ENCODE assay signal across 1 cellular context in the genomic region with DNA sequence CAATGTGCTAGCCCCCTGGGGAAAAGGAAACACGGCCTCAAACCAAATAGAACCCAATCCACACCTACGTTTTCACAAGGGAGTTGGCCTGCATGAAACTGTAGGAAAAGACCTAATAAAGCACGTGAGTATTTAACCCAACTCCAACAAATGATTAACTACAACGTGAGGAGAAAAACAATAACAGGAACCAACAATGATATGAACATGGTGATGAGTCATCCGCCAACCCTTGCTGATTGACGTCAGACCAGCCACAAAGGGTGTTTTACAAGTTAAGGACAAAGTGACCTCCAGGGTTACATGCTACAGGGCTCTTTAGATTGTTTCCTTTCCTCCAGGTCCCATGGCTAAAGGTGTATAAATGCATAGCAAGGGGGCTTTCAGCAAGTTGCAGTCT.
TF ChIP-seq lines count a peak whose summit lies in the region.

No MANE protein-coding gene starts in this region.

TF ChIP-seq in K562, 482 proteins besides CTCF, POLR2A, EP300 and RAD21 (continued from another document):
- no peak for TF ChIP-seq TCF7 (IDR thresholded peaks at IDR 0.05; ENCODE audit: borderline replicate concordance)
- TF ChIP-seq, protein P1, sequence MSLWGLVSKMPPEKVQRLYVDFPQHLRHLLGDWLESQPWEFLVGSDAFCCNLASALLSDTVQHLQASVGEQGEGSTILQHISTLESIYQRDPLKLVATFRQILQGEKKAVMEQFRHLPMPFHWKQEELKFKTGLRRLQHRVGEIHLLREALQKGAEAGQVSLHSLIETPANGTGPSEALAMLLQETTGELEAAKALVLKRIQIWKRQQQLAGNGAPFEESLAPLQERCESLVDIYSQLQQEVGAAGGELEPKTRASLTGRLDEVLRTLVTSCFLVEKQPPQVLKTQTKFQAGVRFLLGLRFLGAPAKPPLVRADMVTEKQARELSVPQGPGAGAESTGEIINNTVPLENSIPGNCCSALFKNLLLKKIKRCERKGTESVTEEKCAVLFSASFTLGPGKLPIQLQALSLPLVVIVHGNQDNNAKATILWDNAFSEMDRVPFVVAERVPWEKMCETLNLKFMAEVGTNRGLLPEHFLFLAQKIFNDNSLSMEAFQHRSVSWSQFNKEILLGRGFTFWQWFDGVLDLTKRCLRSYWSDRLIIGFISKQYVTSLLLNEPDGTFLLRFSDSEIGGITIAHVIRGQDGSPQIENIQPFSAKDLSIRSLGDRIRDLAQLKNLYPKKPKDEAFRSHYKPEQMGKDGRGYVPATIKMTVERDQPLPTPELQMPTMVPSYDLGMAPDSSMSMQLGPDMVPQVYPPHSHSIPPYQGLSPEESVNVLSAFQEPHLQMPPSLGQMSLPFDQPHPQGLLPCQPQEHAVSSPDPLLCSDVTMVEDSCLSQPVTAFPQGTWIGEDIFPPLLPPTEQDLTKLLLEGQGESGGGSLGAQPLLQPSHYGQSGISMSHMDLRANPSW (CRISPR knock-in tag; IDR thresholded peaks at IDR 0.05): no peak
- TF ChIP-seq JUND (IDR thresholded peaks at IDR 0.05; ENCODE audit: borderline replicate concordance, low read depth, low read length): peak; percentile 96
- peak; percentile 97 for TF ChIP-seq JUND (tag; IDR thresholded peaks at IDR 0.05; ENCODE audit: borderline replicate concordance, low read depth, low read length)
- TF ChIP-seq, protein P2, sequence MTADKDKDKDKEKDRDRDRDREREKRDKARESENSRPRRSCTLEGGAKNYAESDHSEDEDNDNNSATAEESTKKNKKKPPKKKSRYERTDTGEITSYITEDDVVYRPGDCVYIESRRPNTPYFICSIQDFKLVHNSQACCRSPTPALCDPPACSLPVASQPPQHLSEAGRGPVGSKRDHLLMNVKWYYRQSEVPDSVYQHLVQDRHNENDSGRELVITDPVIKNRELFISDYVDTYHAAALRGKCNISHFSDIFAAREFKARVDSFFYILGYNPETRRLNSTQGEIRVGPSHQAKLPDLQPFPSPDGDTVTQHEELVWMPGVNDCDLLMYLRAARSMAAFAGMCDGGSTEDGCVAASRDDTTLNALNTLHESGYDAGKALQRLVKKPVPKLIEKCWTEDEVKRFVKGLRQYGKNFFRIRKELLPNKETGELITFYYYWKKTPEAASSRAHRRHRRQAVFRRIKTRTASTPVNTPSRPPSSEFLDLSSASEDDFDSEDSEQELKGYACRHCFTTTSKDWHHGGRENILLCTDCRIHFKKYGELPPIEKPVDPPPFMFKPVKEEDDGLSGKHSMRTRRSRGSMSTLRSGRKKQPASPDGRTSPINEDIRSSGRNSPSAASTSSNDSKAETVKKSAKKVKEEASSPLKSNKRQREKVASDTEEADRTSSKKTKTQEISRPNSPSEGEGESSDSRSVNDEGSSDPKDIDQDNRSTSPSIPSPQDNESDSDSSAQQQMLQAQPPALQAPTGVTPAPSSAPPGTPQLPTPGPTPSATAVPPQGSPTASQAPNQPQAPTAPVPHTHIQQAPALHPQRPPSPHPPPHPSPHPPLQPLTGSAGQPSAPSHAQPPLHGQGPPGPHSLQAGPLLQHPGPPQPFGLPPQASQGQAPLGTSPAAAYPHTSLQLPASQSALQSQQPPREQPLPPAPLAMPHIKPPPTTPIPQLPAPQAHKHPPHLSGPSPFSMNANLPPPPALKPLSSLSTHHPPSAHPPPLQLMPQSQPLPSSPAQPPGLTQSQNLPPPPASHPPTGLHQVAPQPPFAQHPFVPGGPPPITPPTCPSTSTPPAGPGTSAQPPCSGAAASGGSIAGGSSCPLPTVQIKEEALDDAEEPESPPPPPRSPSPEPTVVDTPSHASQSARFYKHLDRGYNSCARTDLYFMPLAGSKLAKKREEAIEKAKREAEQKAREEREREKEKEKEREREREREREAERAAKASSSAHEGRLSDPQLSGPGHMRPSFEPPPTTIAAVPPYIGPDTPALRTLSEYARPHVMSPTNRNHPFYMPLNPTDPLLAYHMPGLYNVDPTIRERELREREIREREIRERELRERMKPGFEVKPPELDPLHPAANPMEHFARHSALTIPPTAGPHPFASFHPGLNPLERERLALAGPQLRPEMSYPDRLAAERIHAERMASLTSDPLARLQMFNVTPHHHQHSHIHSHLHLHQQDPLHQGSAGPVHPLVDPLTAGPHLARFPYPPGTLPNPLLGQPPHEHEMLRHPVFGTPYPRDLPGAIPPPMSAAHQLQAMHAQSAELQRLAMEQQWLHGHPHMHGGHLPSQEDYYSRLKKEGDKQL (CRISPR knock-in tag; IDR thresholded peaks at IDR 0.05; ENCODE audit: borderline replicate concordance): no peak
- peak; percentile 67 for TF ChIP-seq BHLHE40 (IDR thresholded peaks at IDR 0.05; ENCODE audit: low read length)
- TF ChIP-seq SMARCA4 (IDR thresholded peaks at IDR 0.05): peak; percentile 68
- no peak for TF ChIP-seq ZNF232 (CRISPR knock-in tag; IDR thresholded peaks at IDR 0.05)
- no peak for TF ChIP-seq MECOM (CRISPR knock-in tag; IDR thresholded peaks at IDR 0.05)
- TF ChIP-seq CREM (IDR thresholded peaks at IDR 0.05; ENCODE audit: low read depth): peak; percentile 84
- no peak for TF ChIP-seq PTTG1 (tag; IDR thresholded peaks at IDR 0.05; ENCODE audit: low read depth)
- TF ChIP-seq, protein P3, sequence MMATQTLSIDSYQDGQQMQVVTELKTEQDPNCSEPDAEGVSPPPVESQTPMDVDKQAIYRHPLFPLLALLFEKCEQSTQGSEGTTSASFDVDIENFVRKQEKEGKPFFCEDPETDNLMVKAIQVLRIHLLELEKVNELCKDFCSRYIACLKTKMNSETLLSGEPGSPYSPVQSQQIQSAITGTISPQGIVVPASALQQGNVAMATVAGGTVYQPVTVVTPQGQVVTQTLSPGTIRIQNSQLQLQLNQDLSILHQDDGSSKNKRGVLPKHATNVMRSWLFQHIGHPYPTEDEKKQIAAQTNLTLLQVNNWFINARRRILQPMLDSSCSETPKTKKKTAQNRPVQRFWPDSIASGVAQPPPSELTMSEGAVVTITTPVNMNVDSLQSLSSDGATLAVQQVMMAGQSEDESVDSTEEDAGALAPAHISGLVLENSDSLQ (IDR thresholded peaks at IDR 0.05): peak; percentile 75
- TF ChIP-seq TAF1 (IDR thresholded peaks at IDR 0.05; ENCODE audit: control insufficient read depth, extremely low read depth, insufficient read depth, low read length, severe bottlenecking): no peak
- TF ChIP-seq MAFG (tag; conservative IDR thresholded peaks at IDR 0.05): peak; percentile 52; the same call in 1 of the 2 replicates
- no peak for TF ChIP-seq ZNF408 (CRISPR knock-in tag; IDR thresholded peaks at IDR 0.05; ENCODE audit: low read depth)
- TF ChIP-seq SIX5 (IDR thresholded peaks at IDR 0.05; ENCODE audit: borderline replicate concordance in 1 of 2, insufficient read depth in 1 of 2, low read depth in 1 of 2, low read length in 2 of 2): no peak
- TF ChIP-seq, protein P4, sequence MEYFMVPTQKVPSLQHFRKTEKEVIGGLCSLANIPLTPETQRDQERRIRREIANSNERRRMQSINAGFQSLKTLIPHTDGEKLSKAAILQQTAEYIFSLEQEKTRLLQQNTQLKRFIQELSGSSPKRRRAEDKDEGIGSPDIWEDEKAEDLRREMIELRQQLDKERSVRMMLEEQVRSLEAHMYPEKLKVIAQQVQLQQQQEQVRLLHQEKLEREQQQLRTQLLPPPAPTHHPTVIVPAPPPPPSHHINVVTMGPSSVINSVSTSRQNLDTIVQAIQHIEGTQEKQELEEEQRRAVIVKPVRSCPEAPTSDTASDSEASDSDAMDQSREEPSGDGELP (CRISPR knock-in tag; IDR thresholded peaks at IDR 0.05; ENCODE audit: borderline replicate concordance): no peak
- no peak for TF ChIP-seq KLF6 (CRISPR knock-in tag; IDR thresholded peaks at IDR 0.05; ENCODE audit: borderline replicate concordance)
- no peak for TF ChIP-seq PCBP2 (IDR thresholded peaks at IDR 0.05; ENCODE audit: low read depth, low read length, poor library complexity, severe bottlenecking)
- TF ChIP-seq PRPF4 (IDR thresholded peaks at IDR 0.05; ENCODE audit: insufficient read depth, low read depth, low read length, poor library complexity, severe bottlenecking): no peak
- TF ChIP-seq LEF1 (IDR thresholded peaks at IDR 0.05): no peak
- no peak for TF ChIP-seq FOXA1 (IDR thresholded peaks at IDR 0.05; ENCODE audit: borderline replicate concordance)
- peak; percentile 66; the same call in 1 of the 2 replicates for TF ChIP-seq JUN (IDR thresholded peaks at IDR 0.05; ENCODE audit: borderline replicate concordance, low read depth, low read length)
- no peak for TF ChIP-seq JUN (CRISPR knock-in tag; IDR thresholded peaks at IDR 0.05; ENCODE audit: borderline replicate concordance)
- TF ChIP-seq HNRNPH1 (optimal IDR thresholded peaks at IDR 0.05; ENCODE audit: low read depth, low read length): no peak
- TF ChIP-seq, protein P5, sequence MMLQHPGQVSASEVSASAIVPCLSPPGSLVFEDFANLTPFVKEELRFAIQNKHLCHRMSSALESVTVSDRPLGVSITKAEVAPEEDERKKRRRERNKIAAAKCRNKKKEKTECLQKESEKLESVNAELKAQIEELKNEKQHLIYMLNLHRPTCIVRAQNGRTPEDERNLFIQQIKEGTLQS (IDR thresholded peaks at IDR 0.05): peak; percentile 96
- TF ChIP-seq, protein P5 (CRISPR knock-in tag; conservative IDR thresholded peaks at IDR 0.05): no peak
- TF ChIP-seq EZH2 (IDR thresholded peaks at IDR 0.05; ENCODE audit: borderline replicate concordance, low read depth, low read length): no peak
- peak; percentile 44 for TF ChIP-seq FOS (IDR thresholded peaks at IDR 0.05; ENCODE audit: extremely low read depth, insufficient read length)
- TF ChIP-seq ZC3H4 (CRISPR knock-in tag; IDR thresholded peaks at IDR 0.05; ENCODE audit: borderline replicate concordance): no peak
- TF ChIP-seq RHOXF2B (CRISPR knock-in tag; conservative IDR thresholded peaks at IDR 0.05): no peak
- peak; percentile 64; the same call in 1 of the 2 replicates for TF ChIP-seq EHMT2 (IDR thresholded peaks at IDR 0.05)
- TF ChIP-seq MEIS2 (IDR thresholded peaks at IDR 0.05; ENCODE audit: partially characterized antibody): peak; percentile 54
- peak; percentile 53; the same call in 1 of the 2 replicates for TF ChIP-seq SMARCE1 (IDR thresholded peaks at IDR 0.05)
- TF ChIP-seq, protein P6, sequence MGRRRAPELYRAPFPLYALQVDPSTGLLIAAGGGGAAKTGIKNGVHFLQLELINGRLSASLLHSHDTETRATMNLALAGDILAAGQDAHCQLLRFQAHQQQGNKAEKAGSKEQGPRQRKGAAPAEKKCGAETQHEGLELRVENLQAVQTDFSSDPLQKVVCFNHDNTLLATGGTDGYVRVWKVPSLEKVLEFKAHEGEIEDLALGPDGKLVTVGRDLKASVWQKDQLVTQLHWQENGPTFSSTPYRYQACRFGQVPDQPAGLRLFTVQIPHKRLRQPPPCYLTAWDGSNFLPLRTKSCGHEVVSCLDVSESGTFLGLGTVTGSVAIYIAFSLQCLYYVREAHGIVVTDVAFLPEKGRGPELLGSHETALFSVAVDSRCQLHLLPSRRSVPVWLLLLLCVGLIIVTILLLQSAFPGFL (CRISPR knock-in tag; IDR thresholded peaks at IDR 0.05): no peak
- TF ChIP-seq ZNF699 (CRISPR knock-in tag; IDR thresholded peaks at IDR 0.05; ENCODE audit: insufficient replicate concordance): no peak
- TF ChIP-seq ATF7 (IDR thresholded peaks at IDR 0.05): peak; percentile 72
- no peak for TF ChIP-seq ATF1 (CRISPR knock-in tag; IDR thresholded peaks at IDR 0.05)
- TF ChIP-seq ATF1 (tag; IDR thresholded peaks at IDR 0.05): peak; percentile 72
- no peak for TF ChIP-seq SIN3B (IDR thresholded peaks at IDR 0.05; ENCODE audit: low read depth)
- TF ChIP-seq RBM14 (IDR thresholded peaks at IDR 0.05; ENCODE audit: borderline replicate concordance, insufficient read depth, low read depth, low read length): no peak
- no peak for TF ChIP-seq POLR2B (IDR thresholded peaks at IDR 0.05; ENCODE audit: low read depth, partially characterized antibody)
- TF ChIP-seq, protein P7, sequence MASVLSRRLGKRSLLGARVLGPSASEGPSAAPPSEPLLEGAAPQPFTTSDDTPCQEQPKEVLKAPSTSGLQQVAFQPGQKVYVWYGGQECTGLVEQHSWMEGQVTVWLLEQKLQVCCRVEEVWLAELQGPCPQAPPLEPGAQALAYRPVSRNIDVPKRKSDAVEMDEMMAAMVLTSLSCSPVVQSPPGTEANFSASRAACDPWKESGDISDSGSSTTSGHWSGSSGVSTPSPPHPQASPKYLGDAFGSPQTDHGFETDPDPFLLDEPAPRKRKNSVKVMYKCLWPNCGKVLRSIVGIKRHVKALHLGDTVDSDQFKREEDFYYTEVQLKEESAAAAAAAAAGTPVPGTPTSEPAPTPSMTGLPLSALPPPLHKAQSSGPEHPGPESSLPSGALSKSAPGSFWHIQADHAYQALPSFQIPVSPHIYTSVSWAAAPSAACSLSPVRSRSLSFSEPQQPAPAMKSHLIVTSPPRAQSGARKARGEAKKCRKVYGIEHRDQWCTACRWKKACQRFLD (CRISPR knock-in tag; IDR thresholded peaks at IDR 0.05): peak; percentile 39; the same call in 1 of the 2 replicates
- no peak for TF ChIP-seq PTBP1 (IDR thresholded peaks at IDR 0.05; ENCODE audit: low read depth, low read length)
- peak; percentile 35; the same call in 1 of the 2 replicates for TF ChIP-seq BACH1 (tag; IDR thresholded peaks at IDR 0.05)
- no peak for TF ChIP-seq FUS (optimal IDR thresholded peaks at IDR 0.05; ENCODE audit: low read depth, low read length)
- no peak for TF ChIP-seq TBL1XR1 (IDR thresholded peaks at IDR 0.05; ENCODE audit: low read length in 2 of 2)
- no peak for TF ChIP-seq NUFIP1 (IDR thresholded peaks at IDR 0.05; ENCODE audit: partially characterized antibody)
